Comparison of ENCODE assay signal across 12 cellular contexts in the genomic region with DNA sequence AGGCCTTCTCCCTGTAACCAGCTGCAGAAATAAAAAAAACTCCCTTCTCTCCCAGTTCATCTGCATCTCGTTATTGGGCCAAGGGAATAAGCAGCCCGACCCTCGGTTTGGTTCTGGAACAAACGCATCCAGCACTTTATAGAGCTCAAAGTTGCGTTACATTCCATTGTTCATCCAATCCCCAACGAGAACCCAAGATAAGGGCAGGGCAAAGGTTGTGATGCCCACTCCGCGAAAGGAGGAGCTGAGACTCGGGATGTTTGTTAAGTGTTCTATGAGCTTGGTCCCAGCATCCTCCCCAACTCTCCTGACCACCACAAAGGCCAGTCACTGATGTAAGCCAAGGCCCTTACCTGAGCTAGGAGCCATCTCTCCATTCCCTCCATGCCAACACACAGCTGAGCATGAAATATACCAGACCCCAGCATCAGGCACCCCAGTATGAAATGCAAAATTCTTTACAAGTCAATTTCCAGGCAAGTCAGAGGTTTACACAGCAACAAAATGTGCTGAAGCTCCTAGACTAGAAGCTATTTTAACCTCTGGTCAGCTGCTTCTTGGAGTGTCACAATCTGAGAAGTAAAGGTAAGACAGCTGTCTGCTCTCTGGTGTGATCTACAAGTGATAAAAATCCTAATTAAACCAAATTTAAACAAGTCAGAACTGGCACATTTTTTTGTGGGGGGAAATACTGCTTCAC. TPM values are rescaled to one million over a fixed set of nuclear protein-coding genes. Genes with fewer than 3 reads are reported as not detected.
DNase-seq lines count a peak whose midpoint lies in the region; FAIRE-seq and TF ChIP-seq lines count a peak whose summit lies in the region.
"Had no signal": no experiment of that assay in that cellular context is flagged by ENCODE, and none has a peak within 500 bp of the region (broad histone marks: within the 10 kb centered on the region; RNA-seq: fewer than 3 reads in every experiment).

No MANE protein-coding gene starts in this region.

- H3K27me3 ChIP-seq in Karpas-422 (ENCODE audit: low read length): no peaks in the 10 kb centered on the region
- no peaks in the 10 kb centered on the region for H3K27me3 ChIP-seq in colonic mucosa
- H3K27me3 ChIP-seq in ovary: no peaks in the 10 kb centered on the region
- H3K27me3 ChIP-seq: neural progenitor cell had no signal

- H3K9me3 Mint-ChIP-seq in CD14-positive monocyte: peaks cover 0 to 3% (median 0%) of the 10 kb centered on the region in 7 donors

- H3K9me3 ChIP-seq in Karpas-422 (ENCODE audit: low read length): no peaks in the 10 kb centered on the region
- no peaks in the 10 kb centered on the region for H3K9me3 ChIP-seq in colonic mucosa
- H3K9me3 ChIP-seq in ovary: no peaks in the 10 kb centered on the region
- H3K9me3 ChIP-seq: thoracic aorta had no signal

- H3K9ac ChIP-seq in Karpas-422 (ENCODE audit: low read length) (peak overlapping the region; percentile 7), colonic mucosa (ENCODE audit: low read depth in 2 of 2, low read length in 2 of 2) (no peak overlapping the region)
- H3K9ac ChIP-seq: neural progenitor cell had no signal

- peaks cover 26 to 43% of the 10 kb centered on the region in 2 donors for H3K36me3 Mint-ChIP-seq in CD14-positive monocyte

- peaks cover 35% of the 10 kb centered on the region for H4K20me1 ChIP-seq in Karpas-422 (ENCODE audit: insufficient read depth, low read depth, low read length)

- H3K27me3 Mint-ChIP-seq in CD14-positive monocyte (ENCODE audit: low read depth in 3 of 3): peaks cover 0 to 2% (median 1%) of the 10 kb centered on the region in 3 donors

- TF ChIP-seq POLR2A in ovary (IDR thresholded peaks at IDR 0.05) (no peak), H54 (IDR thresholded peaks at IDR 0.05; ENCODE audit: low read depth, low read length) (no peak)

- H3K9me2 ChIP-seq in Karpas-422 (replicated peaks; ENCODE audit: insufficient read depth, low read length): no peaks in the 10 kb centered on the region

- WGBS in ovary, 3 donors: 39 to 64% (median 51%) methylated on average over 9 of the region's 9 CpGs

- no peak for TF ChIP-seq EP300 in ovary (IDR thresholded peaks at IDR 0.05)

- peaks cover 96% of the 10 kb centered on the region for H3K79me2 ChIP-seq in Karpas-422 (ENCODE audit: low read length)

- H2AFZ ChIP-seq in Karpas-422 (ENCODE audit: low read length): no peak overlapping the region
- H2AFZ ChIP-seq: neural progenitor cell had no signal

- DNase-seq in CD14-positive monocyte (ENCODE audit: low spot score): no peak
- DNase-seq in Karpas-422: no peak
- DNase-seq in colonic mucosa: peak; percentile 47
- no peak for DNase-seq in ovary
- no peak for DNase-seq in D341Med (ENCODE audit: low spot score)
- DNase-seq in DMS153 treated with DMSO at 0.1 percent for 48 hours (lab: John Stamatoyannopoulos, UW; ENCODE audit: unreplicated experiment): no peak
- DNase-seq in SK-N-DZ (ENCODE audit: low spot score): no peak
- no peak for DNase-seq in H54 (ENCODE audit: insufficient read length, low spot score)
- DNase-seq: Kasumi-1, NCI-H345 had no signal

- TF ChIP-seq CTCF in CD14-positive monocyte (IDR thresholded peaks at IDR 0.05) (no peak), colonic mucosa (IDR thresholded peaks at IDR 0.05) (no peak), ovary (IDR thresholded peaks at IDR 0.05) (no peak)

- intact Hi-C loops in CD14-positive monocyte (cut with micrococcal nuclease) (loop anchor here in 1 of 2 donors (10.0 kb wide), 1 partner anchor 554 kb away; the partner anchor contains the start of genes CCR5AS and CCRL2), colonic mucosa (cut with DNase I) (no loop called here), ovary (cut with DNase I) (loop anchor here in 1 of 4 donors (1.0 kb wide), 1 partner anchor 9 kb away; no protein-coding TSS in a partner anchor)

- no peak overlapping the region for H3K4me3 ChIP-seq in Karpas-422 (ENCODE audit: low read length)
- no peak overlapping the region for H3K4me3 ChIP-seq in colonic mucosa
- H3K4me3 ChIP-seq in ovary: no peak overlapping the region
- H3K4me3 ChIP-seq: neural progenitor cell, thoracic aorta had no signal

- H3K4me3 Mint-ChIP-seq in CD14-positive monocyte: peak overlapping the region in 1 of 2 donors; percentile 51
- H3K4me3 Mint-ChIP-seq: neural progenitor cell had no signal

- H3K4me1 ChIP-seq in Karpas-422 (ENCODE audit: low read length): peaks cover 93% of the 10 kb centered on the region
- H3K4me1 ChIP-seq in colonic mucosa: peaks cover 17% of the 10 kb centered on the region
- peaks cover 39% of the 10 kb centered on the region for H3K4me1 ChIP-seq in ovary (ENCODE audit: insufficient read depth)

- H3K4me1 Mint-ChIP-seq in CD14-positive monocyte: peaks cover 87% of the 10 kb centered on the region

- FAIRE-seq in H54 (lab: Jason Lieb, UNC): no peak

- H3K27ac ChIP-seq in Karpas-422 (ENCODE audit: low read length): peak overlapping the region; percentile 59
- H3K27ac ChIP-seq in colonic mucosa: peak overlapping the region; percentile 18
- H3K27ac ChIP-seq in ovary: peak overlapping the region; percentile 5 to 6
- H3K27ac ChIP-seq: neural progenitor cell, thoracic aorta had no signal

- H3K36me3 ChIP-seq in Karpas-422 (ENCODE audit: insufficient read depth, low read length): peaks cover 7% of the 10 kb centered on the region; the same call in 1 of the 2 replicates
- H3K36me3 ChIP-seq in colonic mucosa: no peaks in the 10 kb centered on the region
- no peaks in the 10 kb centered on the region for H3K36me3 ChIP-seq in ovary
- H3K36me3 ChIP-seq: neural progenitor cell, thoracic aorta had no signal

- peak overlapping the region in 4 of 7 donors; percentile 0 to 92 (median 24) for H3K27ac Mint-ChIP-seq in CD14-positive monocyte

- peak overlapping the region; percentile 4 for H3K4me2 ChIP-seq in Karpas-422 (ENCODE audit: low read depth, low read length, poor library complexity, severe bottlenecking)
- H3K4me2 ChIP-seq: neural progenitor cell had no signal

RNA-seq across cellular contexts. Expression of gene CCDC12, which starts 17.9 kb away (rescaled TPM):
- polyA plus RNA-seq in CD14-positive monocyte (10 to 100 TPM; 50.1 to 55.8 TPM), ovary (10 to 100 TPM; 34.7 to 66.7 TPM)
- total RNA-seq in Karpas-422 (2014; rRNA removed; shearing (Covaris generic); ENCODE audit: low replicate concordance): 40.2 and 83.5 TPM in 2 replicates
- total RNA-seq in colonic mucosa (10 to 100 TPM; 34.1 to 55.7 TPM), ovary (10 to 100 TPM; 32.2 to 50.1 (median 42.3) TPM)
- 35.9 and 41.7 TPM in 2 replicates for polyA plus RNA-seq in SK-N-DZ (2014; cell fraction: cytosol; rRNA removed)
- polyA plus RNA-seq in SK-N-DZ (2014; cell fraction: nucleus; rRNA removed): 17.9 and 25.1 TPM in 2 replicates

RNA-seq across cellular contexts. Expression of gene NBEAL2, which starts 20.8 kb away (rescaled TPM):
- polyA plus RNA-seq in CD14-positive monocyte: 10 to 100 TPM; 10.4 to 17.3 TPM
- total RNA-seq in Karpas-422 (2014; rRNA removed; shearing (Covaris generic); ENCODE audit: low replicate concordance): 60.5 and 133 TPM in 2 replicates
- total RNA-seq in colonic mucosa: 100 to 1,000 TPM in 1 of 2 donors, 10 to 100 TPM in 1; 40.9 to 106 TPM
- 10 to 100 TPM in 6 of 7 donors, 1 to 10 TPM in 1; 9.4 to 19.1 (median 14.0) TPM for total RNA-seq in ovary
- polyA plus RNA-seq in ovary: 10 to 100 TPM in 1 of 2 donors, 1 to 10 TPM in 1; 3.4 to 13.7 TPM
- 16.6 and 28.4 TPM in 2 replicates for polyA plus RNA-seq in SK-N-DZ (2014; cell fraction: cytosol; rRNA removed)
- polyA plus RNA-seq in SK-N-DZ (2014; cell fraction: nucleus; rRNA removed): 172 and 188 TPM in 2 replicates

Comparison
In these comparisons a context has a peak if more than half of its experiments do, and no peak if none do; other contexts are left out.
1. H3K27ac ChIP-seq: peak in every context shown above with its lines; median percentile 59 in Karpas-422; 18 in colonic mucosa; 6 in ovary.